In genomic region chr16:19116711-19117449, GRCh38 we compare ENCODE assay signal across 9 cellular contexts. TPM values are rescaled to one million over a fixed set of nuclear protein-coding genes. Genes with fewer than 3 reads are reported as not detected.
DNase-seq lines count a peak whose midpoint lies in the region; TF ChIP-seq lines count a peak whose summit lies in the region.
"Had no signal": no experiment of that assay in that cellular context is flagged by ENCODE, and none has a peak within 500 bp of the region (broad histone marks: within the 10 kb centered on the region; RNA-seq: fewer than 3 reads in every experiment).

No MANE protein-coding gene starts in this region.

- TF ChIP-seq CTCF in SU-DHL-6 (IDR thresholded peaks at IDR 0.05; ENCODE audit: insufficient read depth, low read length, poor library complexity, severe bottlenecking): no peak
- TF ChIP-seq CTCF in fibroblast of lung (conservative IDR thresholded peaks at IDR 0.05 in 1 of 2, IDR thresholded peaks at IDR 0.05 in 1 of 2; ENCODE audit: low read depth in 1 of 2, low read length in 2 of 2): no peak
- TF ChIP-seq CTCF in spleen (IDR thresholded peaks at IDR 0.05 in 8 of 11, conservative IDR thresholded peaks at IDR 0.05 in 3 of 11): no peak

- peaks cover 16% of the 10 kb centered on the region; the same call in 1 of the 2 replicates for H3F3A ChIP-seq in SU-DHL-6 (ENCODE audit: insufficient read depth)

- H3K9me3 ChIP-seq in SU-DHL-6 (ENCODE audit: insufficient read depth, low read length): no peaks in the 10 kb centered on the region
- H3K9me3 ChIP-seq in fibroblast of lung (ENCODE audit: control insufficient read depth, insufficient read depth, low read depth, low read length): no peaks in the 10 kb centered on the region
- H3K9me3 ChIP-seq in spleen: no peaks in the 10 kb centered on the region

- DNase-seq in SKM-1 treated with dmso at 0.1 percent for 144 hours (lab: John Stamatoyannopoulos, UW; ENCODE audit: unreplicated experiment): peak; percentile 34
- DNase-seq in SKM-1 (lab: John Stamatoyannopoulos, UW; ENCODE audit: unreplicated experiment): no peak
- DNase-seq in fibroblast of lung (ENCODE audit: low read depth in 2 of 2): peak; percentile 23 to 64
- no peak for DNase-seq in spleen
- DNase-seq in SK-N-DZ (ENCODE audit: low spot score): no peak
- no peak for DNase-seq in AG20443 (ENCODE audit: low spot score)
- no peak for DNase-seq in stimulated activated CD4-positive, alpha-beta T cell treated with anti-CD3 and anti-CD28 coated beads, Interleukin-2, amount 100 ng/mL, for 24 hours
- DNase-seq: ACHN had no signal

- H3K9ac ChIP-seq in SU-DHL-6 (ENCODE audit: low read length): no peak overlapping the region
- H3K9ac ChIP-seq in fibroblast of lung (ENCODE audit: insufficient read depth, low read length): no peak overlapping the region

- H2AFZ ChIP-seq in SU-DHL-6 (ENCODE audit: low read depth, low read length, severe bottlenecking) (peak overlapping the region; percentile 46), fibroblast of lung (ENCODE audit: low read length) (no peak overlapping the region)

- H3K9me2 ChIP-seq in SU-DHL-6 (replicated peaks; ENCODE audit: insufficient read depth, low read length): no peaks in the 10 kb centered on the region

- 0 out of 2 replicates have a peak overlapping the region, but pooled peaks have one; percentile 13 for H3K27ac ChIP-seq in SU-DHL-6 (ENCODE audit: low read depth, low read length)
- peak overlapping the region; percentile 63 for H3K27ac ChIP-seq in fibroblast of lung (ENCODE audit: insufficient read depth, low read length)
- H3K27ac ChIP-seq in spleen: peak overlapping the region in 6 of 8 donors; percentile 49 to 92 (median 84)

- intact Hi-C loops in spleen (cut with DNase I; ENCODE audit: low total_unique reads): no loop called here

- H3K4me1 ChIP-seq in fibroblast of lung (ENCODE audit: control insufficient read depth, extremely low read depth, insufficient read depth, low read length): peaks cover 37% of the 10 kb centered on the region
- peaks cover 26 to 91% (median 69%) of the 10 kb centered on the region in 6 donors for H3K4me1 ChIP-seq in spleen

- no peaks in the 10 kb centered on the region for H3K79me2 ChIP-seq in SU-DHL-6 (ENCODE audit: insufficient read depth, low read length)
- H3K79me2 ChIP-seq in fibroblast of lung (ENCODE audit: control insufficient read depth, insufficient read depth, low read length): peaks cover 52% of the 10 kb centered on the region

- no peaks in the 10 kb centered on the region for H3K27me3 ChIP-seq in SU-DHL-6 (ENCODE audit: low read length)
- no peaks in the 10 kb centered on the region for H3K27me3 ChIP-seq in fibroblast of lung (ENCODE audit: control insufficient read depth, insufficient read depth, low read length)
- peaks cover 0 to 29% (median 6%) of the 10 kb centered on the region in 7 donors for H3K27me3 ChIP-seq in spleen (replicated peaks in 1 of 7)

- TF ChIP-seq POLR2A in spleen (IDR thresholded peaks at IDR 0.05): no peak

- H4K20me1 ChIP-seq in SU-DHL-6 (ENCODE audit: low read depth, low read length) (no peaks in the 10 kb centered on the region), fibroblast of lung (ENCODE audit: control insufficient read depth, extremely low read depth, insufficient read depth, low read length) (no peaks in the 10 kb centered on the region)

- H3K4me3 ChIP-seq in SU-DHL-6 (ENCODE audit: insufficient read depth, low read length, poor library complexity, severe bottlenecking) (no peak overlapping the region), fibroblast of lung (replicated peaks in 1 of 4; ENCODE audit: control extremely low read depth in 1 of 4, insufficient read depth in 1 of 4, low read depth in 3 of 4, low read length in 4 of 4) (peak overlapping the region; percentile 4 to 73 (median 31)), spleen (peak overlapping the region in 1 of 8 donors; percentile 18)

- peak overlapping the region; percentile 46 for H3K4me2 ChIP-seq in SU-DHL-6 (ENCODE audit: low read depth, low read length, poor library complexity, severe bottlenecking)
- peak overlapping the region; percentile 34 for H3K4me2 ChIP-seq in fibroblast of lung (ENCODE audit: extremely low read depth, insufficient read depth, low read length)

- WGBS in spleen, 5 donors: 57 to 70% (median 61%) methylated on average over 6 of the region's 6 CpGs

- H3K36me3 ChIP-seq in SU-DHL-6 (ENCODE audit: low read length) (no peaks in the 10 kb centered on the region), fibroblast of lung (ENCODE audit: control insufficient read depth, insufficient read depth, low read length) (peaks cover 10% of the 10 kb centered on the region), spleen (peaks cover 0 to 15% (median 3%) of the 10 kb centered on the region in 6 donors)

RNA-seq across cellular contexts. Expression of gene ITPRIPL2, which starts 3.1 kb away (rescaled TPM):
- total RNA-seq in fibroblast of lung: 41.3 and 42.1 TPM in 2 replicates
- 19.8 and 23.1 TPM in 2 replicates for polyA plus RNA-seq in fibroblast of lung
- 14.1 and 19.1 TPM in 2 replicates for polyA plus RNA-seq in fibroblast of lung (2012)
- 12.9 and 15.8 TPM in 2 replicates for polyA minus RNA-seq in fibroblast of lung (ENCODE audit: low replicate concordance)
- total RNA-seq in spleen: 10 to 100 TPM; 19.1 to 41.5 (median 32.7) TPM
- 1 to 10 TPM; 2.2 to 3.7 (median 2.5) TPM for polyA plus RNA-seq in spleen
- 0.07 and 0.14 TPM in 2 replicates for polyA plus RNA-seq in SK-N-DZ (2014; cell fraction: cytosol; rRNA removed)
- 0.21 and 0.37 TPM in 2 replicates for polyA plus RNA-seq in SK-N-DZ (2014; cell fraction: nucleus; rRNA removed)

RNA-seq across cellular contexts. Expression of gene COQ7, which starts 49.5 kb away (rescaled TPM):
- total RNA-seq in fibroblast of lung: 19.8 and 20.5 TPM in 2 replicates
- polyA plus RNA-seq in fibroblast of lung: 12.4 and 14.0 TPM in 2 replicates
- polyA plus RNA-seq in fibroblast of lung (2012): 13.6 and 14.7 TPM in 2 replicates
- 3.7 and 4.0 TPM in 2 replicates for polyA minus RNA-seq in fibroblast of lung (ENCODE audit: low replicate concordance)
- 10 to 100 TPM; 11.7 to 23.4 (median 18.7) TPM for total RNA-seq in spleen
- 10 to 100 TPM in 1 of 3 donors, 1 to 10 TPM in 2; 6.6 to 10.9 (median 9.6) TPM for polyA plus RNA-seq in spleen
- polyA plus RNA-seq in SK-N-DZ (2014; cell fraction: cytosol; rRNA removed): 35.5 and 42.3 TPM in 2 replicates
- 16.7 and 21.2 TPM in 2 replicates for polyA plus RNA-seq in SK-N-DZ (2014; cell fraction: nucleus; rRNA removed)

RNA-seq across cellular contexts. Expression of gene SYT17, which starts 51.2 kb away (rescaled TPM):
- total RNA-seq in fibroblast of lung: 0.26 and 0.33 TPM in 2 replicates
- 0.15 TPM in 1 of 2 replicates, not detected in the other for polyA plus RNA-seq in fibroblast of lung
- not detected in 2 replicates for polyA plus RNA-seq in fibroblast of lung (2012)
- not detected in 2 replicates for polyA minus RNA-seq in fibroblast of lung (ENCODE audit: low replicate concordance)
- 1 to 10 TPM; 1.2 to 3.7 (median 1.6) TPM for total RNA-seq in spleen
- polyA plus RNA-seq in spleen: 1 to 10 TPM; 1.5 to 3.2 (median 2.9) TPM
- polyA plus RNA-seq in SK-N-DZ (2014; cell fraction: cytosol; rRNA removed): 12.5 and 14.1 TPM in 2 replicates
- 12.4 and 13.3 TPM in 2 replicates for polyA plus RNA-seq in SK-N-DZ (2014; cell fraction: nucleus; rRNA removed)

Comparison
In these comparisons a context has a peak if more than half of its experiments do, and no peak if none do; other contexts are left out.
1. DNase-seq: peak in SKM-1 treated with dmso at 0.1 percent for 144 hours (single experiment) and fibroblast of lung (2 of 2); none in SKM-1 (single experiment), spleen (single experiment), SK-N-DZ (single experiment), AG20443 (single experiment) and stimulated activated CD4-positive, alpha-beta T cell treated with anti-CD3 and anti-CD28 coated beads, Interleukin-2, amount 100 ng/mL, for 24 hours (0 of 2).
2. H3K27ac ChIP-seq: peak in every context shown above with its lines; median percentile 84 in spleen; 63 in fibroblast of lung; 13 in SU-DHL-6.